Comparison of ENCODE assay signal across 21 cellular contexts in genomic region chr11:33449798-33450197, GRCh38.
DNase-seq lines count a peak whose midpoint lies in the region; ATAC-seq and TF ChIP-seq lines count a peak whose summit lies in the region.
"Had no signal": no experiment of that assay in that cellular context is flagged by ENCODE, and none has a peak within 500 bp of the region (broad histone marks: within the 10 kb centered on the region; RNA-seq: fewer than 3 reads in every experiment).

No MANE protein-coding gene starts in this region.

- TF ChIP-seq CTCF in SK-N-SH (IDR thresholded peaks at IDR 0.05) (no peak), fibroblast of the aortic adventitia (IDR thresholded peaks at IDR 0.05; ENCODE audit: insufficient read depth, low read length) (no peak), type B pancreatic cell (conservative IDR thresholded peaks at IDR 0.05) (no peak)

- ATAC-seq in HG03045 (IDR thresholded peaks at IDR 0.05; ENCODE audit: unreplicated experiment) = no peak
- ATAC-seq: activated CD4-positive, CD25-positive, alpha-beta regulatory T cell treated with anti-CD3 and anti-CD28 coated beads, Interleukin-2, amount 50 U/mL, for 24 hours; activated CD8-positive, alpha-beta T cell treated with anti-CD3 and anti-CD28 coated beads for 36 hours; heart left ventricle; left ventricle myocardium superior; right lobe of liver had no signal

- H3K9me3 ChIP-seq in SK-N-SH = no peaks in the 10 kb centered on the region
- H3K9me3 ChIP-seq: heart left ventricle, right lobe of liver had no signal

- H3K27me3 Mint-ChIP-seq in type B pancreatic cell = peaks cover 40% of the 10 kb centered on the region

- DNase-seq in A172 (ENCODE audit: low spot score) (peak; percentile 87), ELR (ENCODE audit: low read depth) (peak; percentile 41), SK-N-SH (no peak), fibroblast of the aortic adventitia (ENCODE audit: low read depth) (peak; percentile 27), type B pancreatic cell (ENCODE audit: extremely low spot score, unreplicated experiment) (no peak), NCI-H82 (lab: John Stamatoyannopoulos, UW) (no peak), KG1 (lab: John Stamatoyannopoulos, UW) (no peak)
- DNase-seq: activated CD8-positive, alpha-beta T cell treated with anti-CD3 and anti-CD28 coated beads for 36 hours; activated effector memory CD4-positive, alpha-beta T cell treated with anti-CD3 and anti-CD28 coated beads, Interleukin-2, amount 50 U/mL, for 16 hours; activated T-cell treated with anti-CD3 and anti-CD28 coated beads for 4 hours; heart left ventricle; left ventricle myocardium superior; MM.1S; NCI-H146; NCI-H2227 treated with DMSO at 0.1 percent for 48 hours; nephron progenitor cell; right lobe of liver; stimulated activated CD4-positive, alpha-beta T cell treated with anti-CD3 and anti-CD28 coated beads, Interleukin-15, amount 100 ng/mL, for 24 hours had no signal

- H3K4me1 Mint-ChIP-seq in type B pancreatic cell (ENCODE audit: unreplicated experiment) = peaks cover 7% of the 10 kb centered on the region

- no peak for TF ChIP-seq RAD21 in SK-N-SH (IDR thresholded peaks at IDR 0.05; ENCODE audit: low read length)

- H3K36me3 Mint-ChIP-seq in type B pancreatic cell = no peaks in the 10 kb centered on the region

- peaks cover 91% of the 10 kb centered on the region for H3K79me2 ChIP-seq in SK-N-SH (ENCODE audit: insufficient read depth)

- CTCF ChIA-PET in SK-N-SH (lab: Yijun Ruan, JAX) = interaction anchor here (1.0 kb wide), 1 partner anchor 55 kb away, joined by 3 read pairs; no protein-coding TSS in a partner anchor

- H3K9me3 Mint-ChIP-seq in type B pancreatic cell = no peaks in the 10 kb centered on the region
- H3K9me3 Mint-ChIP-seq: activated CD8-positive, alpha-beta T cell treated with anti-CD3 and anti-CD28 coated beads for 36 hours; nephron progenitor cell had no signal

- H3K36me3 ChIP-seq in SK-N-SH (replicated peaks in 1 of 2; ENCODE audit: control insufficient read depth in 1 of 2, insufficient read depth in 2 of 2, low read length in 1 of 2) = peaks cover 0 to 4% of the 10 kb centered on the region in 2 experiments
- H3K36me3 ChIP-seq: BLaER1 treated with 17β-estradiol and CSF1 and Interleukin-3, amounts not matched to agents 10 nM and 100 nM; heart left ventricle; right lobe of liver had no signal

- no peak overlapping the region for H3K4me3 Mint-ChIP-seq in type B pancreatic cell
- H3K4me3 Mint-ChIP-seq: activated CD8-positive, alpha-beta T cell treated with anti-CD3 and anti-CD28 coated beads for 36 hours; nephron progenitor cell had no signal

- POLR2A ChIA-PET in SK-N-SH (lab: Yijun Ruan, JAX) = no interaction called here

- peaks cover 63% of the 10 kb centered on the region for H3F3A ChIP-seq in SK-N-SH (replicated peaks; ENCODE audit: insufficient read depth)

- no peaks in the 10 kb centered on the region for H3K9me2 ChIP-seq in SK-N-SH

- peaks cover 12 to 59% of the 10 kb centered on the region in 2 experiments for H3K4me1 ChIP-seq in SK-N-SH (ENCODE audit: control insufficient read depth in 1 of 2, insufficient read depth in 2 of 2, low read depth in 1 of 2, low read length in 1 of 2)
- H3K4me1 ChIP-seq: right lobe of liver had no signal

- no peak overlapping the region for H3K27ac Mint-ChIP-seq in type B pancreatic cell
- H3K27ac Mint-ChIP-seq: activated CD8-positive, alpha-beta T cell treated with anti-CD3 and anti-CD28 coated beads for 36 hours; nephron progenitor cell had no signal

- no peak overlapping the region for H3K4me3 ChIP-seq in SK-N-SH (ENCODE audit: low read depth in 2 of 2, low read length in 1 of 2)
- H3K4me3 ChIP-seq in fibroblast of the aortic adventitia (ENCODE audit: low read depth, low read length) = no peak overlapping the region
- H3K4me3 ChIP-seq: BLaER1 treated with 17β-estradiol and CSF1 and Interleukin-3, amounts not matched to agents 10 nM and 100 nM; heart left ventricle; right lobe of liver had no signal

- WGBS in SK-N-SH (ENCODE audit: low lambda C conversion rate) = 74% methylated on average over 3 of the region's 3 CpGs

- no peaks in the 10 kb centered on the region; the same call in 1 of the 2 replicates for H4K20me1 ChIP-seq in SK-N-SH (ENCODE audit: insufficient read depth)
- H4K20me1 ChIP-seq: BLaER1 treated with 17β-estradiol and CSF1 and Interleukin-3, amounts not matched to agents 10 nM and 100 nM had no signal

- H3K9ac ChIP-seq in SK-N-SH = 0 out of 2 replicates have a peak overlapping the region, but pooled peaks have one; percentile 11
- H3K9ac ChIP-seq: BLaER1 treated with 17β-estradiol and CSF1 and Interleukin-3, amounts not matched to agents 10 nM and 100 nM had no signal

- peak in 1 of 2 experiments; percentile 43; a peak in 1 of 4 replicates for TF ChIP-seq EP300 in SK-N-SH (IDR thresholded peaks at IDR 0.05; ENCODE audit: borderline replicate concordance in 1 of 2, low read depth in 1 of 2, low read length in 1 of 2)

- peak overlapping the region; percentile 53 to 90; a peak in 3 of 4 replicates for H3K27ac ChIP-seq in SK-N-SH (ENCODE audit: low read depth in 2 of 2, low read length in 1 of 2)
- H3K27ac ChIP-seq: BLaER1 treated with 17β-estradiol and CSF1 and Interleukin-3, amounts not matched to agents 10 nM and 100 nM; heart left ventricle; right lobe of liver had no signal

- H3K4me2 ChIP-seq in SK-N-SH = peak overlapping the region; percentile 36
- H3K4me2 ChIP-seq: BLaER1 treated with 17β-estradiol and CSF1 and Interleukin-3, amounts not matched to agents 10 nM and 100 nM had no signal

- H2AFZ ChIP-seq in SK-N-SH (ENCODE audit: low read depth) = no peak overlapping the region

- no peaks in the 10 kb centered on the region for H3K27me3 ChIP-seq in SK-N-SH (ENCODE audit: insufficient read depth)
- H3K27me3 ChIP-seq: BLaER1 treated with 17β-estradiol and CSF1 and Interleukin-3, amounts not matched to agents 10 nM and 100 nM; heart left ventricle; right lobe of liver had no signal

TF ChIP-seq in SK-N-SH, 30 proteins besides CTCF, POLR2A, EP300 and RAD21:
- TF ChIP-seq TEAD4 (IDR thresholded peaks at IDR 0.05; ENCODE audit: borderline replicate concordance, insufficient read depth) (0 out of 2 replicates have a peak, but pooled peaks have one; percentile 28), TCF12 (IDR thresholded peaks at IDR 0.05) (peak; percentile 62), MEF2A (IDR thresholded peaks at IDR 0.05; ENCODE audit: borderline replicate concordance, low read depth) (peak; percentile 19; the same call in 1 of the 2 replicates), JUND (IDR thresholded peaks at IDR 0.05) (peak; percentile 72), RCOR1 (IDR thresholded peaks at IDR 0.05; ENCODE audit: low read length) (no peak), NFIC (IDR thresholded peaks at IDR 0.05; ENCODE audit: borderline replicate concordance) (peak; percentile 35), GATA2 (CRISPR knock-in tag; IDR thresholded peaks at IDR 0.05) (no peak), MXI1 (IDR thresholded peaks at IDR 0.05; ENCODE audit: low read depth, low read length) (no peak), PBX3 (IDR thresholded peaks at IDR 0.05) (peak; percentile 88), FOSL2 (IDR thresholded peaks at IDR 0.05; ENCODE audit: borderline replicate concordance, low read depth) (peak; percentile 42; the same call in 1 of the 2 replicates)

Comparison
In these comparisons a context has a peak if more than half of its experiments do, and no peak if none do; other contexts are left out.
1. DNase-seq: peak in A172 (single experiment), ELR (single experiment) and fibroblast of the aortic adventitia (single experiment); none in SK-N-SH (single experiment), type B pancreatic cell (single experiment), NCI-H82 (single experiment) and KG1 (single experiment).